Comparison of ENCODE assay signal across 1 cellular context in the genomic region with DNA sequence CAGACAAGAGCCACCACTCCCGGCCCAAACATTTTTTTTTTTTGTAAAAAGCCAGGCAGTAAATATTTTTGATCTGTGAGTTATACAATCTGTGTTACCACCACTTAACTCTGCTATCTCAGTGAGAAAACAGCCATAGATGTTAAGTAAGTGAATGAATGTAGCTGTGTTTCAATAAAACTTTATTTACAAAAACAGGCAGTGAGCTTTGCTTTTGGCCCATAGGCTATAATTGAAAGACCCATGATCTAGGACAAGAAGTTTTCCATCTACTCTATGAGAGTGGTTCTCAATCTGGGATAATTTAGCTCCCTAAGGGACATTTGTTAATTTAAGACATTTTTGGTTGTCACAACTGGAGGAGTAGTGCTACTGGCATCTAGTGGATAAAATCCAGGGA.
TF ChIP-seq lines count a peak whose summit lies in the region.

No MANE protein-coding gene starts in this region.

TF ChIP-seq in GM23338, 12 proteins besides CTCF, POLR2A, EP300 and RAD21 (continued from another document):
- TF ChIP-seq, protein P1, sequence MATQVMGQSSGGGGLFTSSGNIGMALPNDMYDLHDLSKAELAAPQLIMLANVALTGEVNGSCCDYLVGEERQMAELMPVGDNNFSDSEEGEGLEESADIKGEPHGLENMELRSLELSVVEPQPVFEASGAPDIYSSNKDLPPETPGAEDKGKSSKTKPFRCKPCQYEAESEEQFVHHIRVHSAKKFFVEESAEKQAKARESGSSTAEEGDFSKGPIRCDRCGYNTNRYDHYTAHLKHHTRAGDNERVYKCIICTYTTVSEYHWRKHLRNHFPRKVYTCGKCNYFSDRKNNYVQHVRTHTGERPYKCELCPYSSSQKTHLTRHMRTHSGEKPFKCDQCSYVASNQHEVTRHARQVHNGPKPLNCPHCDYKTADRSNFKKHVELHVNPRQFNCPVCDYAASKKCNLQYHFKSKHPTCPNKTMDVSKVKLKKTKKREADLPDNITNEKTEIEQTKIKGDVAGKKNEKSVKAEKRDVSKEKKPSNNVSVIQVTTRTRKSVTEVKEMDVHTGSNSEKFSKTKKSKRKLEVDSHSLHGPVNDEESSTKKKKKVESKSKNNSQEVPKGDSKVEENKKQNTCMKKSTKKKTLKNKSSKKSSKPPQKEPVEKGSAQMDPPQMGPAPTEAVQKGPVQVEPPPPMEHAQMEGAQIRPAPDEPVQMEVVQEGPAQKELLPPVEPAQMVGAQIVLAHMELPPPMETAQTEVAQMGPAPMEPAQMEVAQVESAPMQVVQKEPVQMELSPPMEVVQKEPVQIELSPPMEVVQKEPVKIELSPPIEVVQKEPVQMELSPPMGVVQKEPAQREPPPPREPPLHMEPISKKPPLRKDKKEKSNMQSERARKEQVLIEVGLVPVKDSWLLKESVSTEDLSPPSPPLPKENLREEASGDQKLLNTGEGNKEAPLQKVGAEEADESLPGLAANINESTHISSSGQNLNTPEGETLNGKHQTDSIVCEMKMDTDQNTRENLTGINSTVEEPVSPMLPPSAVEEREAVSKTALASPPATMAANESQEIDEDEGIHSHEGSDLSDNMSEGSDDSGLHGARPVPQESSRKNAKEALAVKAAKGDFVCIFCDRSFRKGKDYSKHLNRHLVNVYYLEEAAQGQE (IDR thresholded peaks at IDR 0.05; ENCODE audit: unreplicated experiment): no peak
- TF ChIP-seq EZH2 (IDR thresholded peaks at IDR 0.05; ENCODE audit: low read depth, unreplicated experiment): no peak
